Comparison of ENCODE assay signal across 8 cellular contexts in the genomic region with DNA sequence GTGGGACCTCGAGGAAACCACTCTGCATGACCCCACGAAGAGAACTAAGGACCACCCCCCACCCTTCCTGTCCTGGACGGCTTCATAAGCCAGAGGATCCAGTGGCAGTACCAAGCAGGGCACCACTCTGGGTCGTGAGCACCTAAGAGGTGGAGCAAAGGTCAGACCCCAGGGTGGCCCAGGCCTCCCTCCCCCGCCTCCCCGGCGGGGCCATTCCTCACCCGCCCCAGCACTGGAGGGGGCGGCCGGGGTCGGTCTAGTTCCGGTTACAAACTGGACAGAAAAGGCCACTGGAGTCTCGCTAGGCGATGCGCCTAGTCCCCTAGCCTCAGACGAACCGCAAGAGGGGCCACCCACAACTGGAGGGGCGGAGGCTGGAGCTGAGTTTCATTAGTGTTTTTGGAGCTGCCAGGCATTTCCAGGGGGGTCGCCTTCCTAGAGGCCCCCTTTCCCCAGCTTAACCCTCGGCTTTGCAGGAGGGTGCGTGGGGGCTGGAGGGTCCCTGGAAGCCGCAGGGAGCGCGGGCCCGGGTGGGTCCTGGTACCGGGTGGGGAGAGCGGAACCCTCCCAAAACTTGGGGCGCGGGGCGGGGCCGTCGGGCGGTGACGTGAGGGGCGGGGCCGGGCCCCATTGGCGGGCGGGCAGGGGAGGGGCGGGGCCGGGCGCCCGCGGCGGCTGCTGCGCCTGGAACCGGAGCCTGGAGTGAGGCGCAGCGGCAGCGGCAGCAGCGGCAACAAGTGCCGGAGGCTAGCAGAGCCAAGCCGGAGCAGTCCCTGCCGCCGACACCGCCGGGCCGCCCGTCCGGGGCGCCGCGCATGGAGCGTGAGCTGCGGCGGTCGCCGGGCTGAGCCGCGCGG. TPM values are rescaled to one million over a fixed set of nuclear protein-coding genes. Genes with fewer than 3 reads are reported as not detected.
DNase-seq lines count a peak whose midpoint lies in the region; ATAC-seq, FAIRE-seq and TF ChIP-seq lines count a peak whose summit lies in the region.

A gene with protein sequence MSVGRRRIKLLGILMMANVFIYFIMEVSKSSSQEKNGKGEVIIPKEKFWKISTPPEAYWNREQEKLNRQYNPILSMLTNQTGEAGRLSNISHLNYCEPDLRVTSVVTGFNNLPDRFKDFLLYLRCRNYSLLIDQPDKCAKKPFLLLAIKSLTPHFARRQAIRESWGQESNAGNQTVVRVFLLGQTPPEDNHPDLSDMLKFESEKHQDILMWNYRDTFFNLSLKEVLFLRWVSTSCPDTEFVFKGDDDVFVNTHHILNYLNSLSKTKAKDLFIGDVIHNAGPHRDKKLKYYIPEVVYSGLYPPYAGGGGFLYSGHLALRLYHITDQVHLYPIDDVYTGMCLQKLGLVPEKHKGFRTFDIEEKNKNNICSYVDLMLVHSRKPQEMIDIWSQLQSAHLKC (plus strand): TSS at position 695 of the 857 bp plus-strand sequence. CDS start 26,106 bp downstream, outside the sequence.

- CTCF ChIA-PET in activated CD8-positive, alpha-beta memory T cell treated with anti-CD3 and anti-CD28 coated beads, Interleukin-2, amount 10 ng/mL, durations not matched to agents 7 days and 5 days (lab: Charles Lee), result interaction anchor here (0.5 to 1.2 kb wide), 2 partner anchors 47 to 198 kb away, joined by 3 read pairs; no protein-coding TSS in a partner anchor
- CTCF ChIA-PET in H1 (lab: Charles Lee; ENCODE audit: partially characterized antibody), result interaction anchor here (0.6 to 1.2 kb wide), 2 partner anchors 12 to 102 kb away, joined by 3 read pairs; no protein-coding TSS in a partner anchor

- peaks cover 3% of the 10 kb centered on the region for H3K36me3 Mint-ChIP-seq in activated CD8-positive, alpha-beta memory T cell treated with anti-CD3 and anti-CD28 coated beads, Interleukin-2, amount 10 ng/mL, durations not matched to agents 7 days and 5 days

- no peaks in the 10 kb centered on the region for H3K36me3 ChIP-seq in H1 (ENCODE audit: control insufficient read depth in 2 of 4, insufficient read depth in 4 of 4, low read length in 3 of 4)
- no peaks in the 10 kb centered on the region for H3K36me3 ChIP-seq in mesenchymal stem cell (ENCODE audit: control insufficient read depth in 1 of 2, insufficient read depth in 2 of 2, low read depth in 1 of 2, low read length in 2 of 2)

- peak within 1 kb of the TSS; percentile 88 for H3K4ac ChIP-seq in H1 (replicated peaks; ENCODE audit: insufficient read length, low read depth, low read length)
- H3K4ac ChIP-seq in mesenchymal stem cell (ENCODE audit: low read depth in 1 of 2, low read length in 2 of 2), result peak within 1 kb of the TSS in 1 of 2 experiments; percentile 79

- H3K23me2 ChIP-seq in H1 (ENCODE audit: low read depth, low read length), result no peaks in the 10 kb centered on the region; the same call in 1 of the 2 replicates

- WGBS in H1 (ENCODE audit: extremely low coverage in 1 of 2, insufficient coverage in 1 of 2, insufficient read length in 1 of 2, insufficient replicate concordance in 2 of 2, low coverage in 1 of 2, low lambda C conversion rate in 2 of 2, missing lambda C conversion rate in 1 of 2), 2 experiments, result 11% methylated on average over 24 of the region's 70 CpGs; no CpG with 5 or more reads in 1 of the 2 experiments
- WGBS in mesenchymal stem cell, result 12% methylated on average over 29 of the region's 70 CpGs

- TF ChIP-seq POLR2A in H1 (IDR thresholded peaks at IDR 0.05; ENCODE audit: control extremely low read depth in 1 of 2, low read depth in 2 of 2, low read length in 2 of 2), result peak; percentile 65 to 74

- peak within 1 kb of the TSS; percentile 55; the same call in 1 of the 2 replicates for H2BK20ac ChIP-seq in H1 (ENCODE audit: low read length)

- POLR2A ChIA-PET in H1 (lab: Charles Lee; ENCODE audit: partially characterized antibody), result interaction anchor here (0.6 to 1.5 kb wide), 3 partner anchors 12 to 1858 kb away, joined by 3 read pairs; no protein-coding TSS in a partner anchor

- H3K18ac ChIP-seq in H1 (ENCODE audit: extremely low read depth, low read length) (peak within 1 kb of the TSS; percentile 85), mesenchymal stem cell (ENCODE audit: low read depth in 1 of 2, low read length in 2 of 2) (peak within 1 kb of the TSS; percentile 73 to 95)

- peak within 1 kb of the TSS; percentile 91 for H4K8ac ChIP-seq in H1 (ENCODE audit: extremely low read depth, insufficient read depth, low read length)
- H4K8ac ChIP-seq in mesenchymal stem cell (ENCODE audit: low read length), result peak within 1 kb of the TSS; percentile 87

- peaks cover 35% of the 10 kb centered on the region for H3K4me1 Mint-ChIP-seq in activated CD8-positive, alpha-beta memory T cell treated with anti-CD3 and anti-CD28 coated beads, Interleukin-2, amount 10 ng/mL, durations not matched to agents 7 days and 5 days

- no peak; a peak in 1 of 4 replicates for TF ChIP-seq RAD21 in H1 (IDR thresholded peaks at IDR 0.05 in 1 of 2, conservative IDR thresholded peaks at IDR 0.05 in 1 of 2; ENCODE audit: low read depth in 2 of 2, low read length in 2 of 2)

- peak within 1 kb of the TSS; percentile 95 for H3K27ac Mint-ChIP-seq in activated CD8-positive, alpha-beta memory T cell treated with anti-CD3 and anti-CD28 coated beads, Interleukin-2, amount 10 ng/mL, durations not matched to agents 7 days and 5 days

- TF ChIP-seq EP300 in H1 (IDR thresholded peaks at IDR 0.05; ENCODE audit: borderline replicate concordance in 1 of 2, low read depth in 2 of 2, low read length in 2 of 2), result no peak

- peaks cover 35 to 43% of the 10 kb centered on the region in 2 experiments for H3K79me2 ChIP-seq in H1 (ENCODE audit: control insufficient read depth in 1 of 2, insufficient read depth in 2 of 2, low read length in 2 of 2)

- H3K4me3 ChIP-seq in AG09309 (ENCODE audit: control insufficient read depth, low read depth, low read length) (peak within 1 kb of the TSS; percentile 90), H1 (ENCODE audit: extremely low read depth in 1 of 4, insufficient read depth in 2 of 4, low read depth in 3 of 4, low read length in 4 of 4) (peak within 1 kb of the TSS; percentile 91 to 100 (median 95)), mesenchymal stem cell (ENCODE audit: insufficient read depth in 1 of 2, low read depth in 1 of 2, low read length in 2 of 2) (peak within 1 kb of the TSS; percentile 94 to 97)

- no peak within 1 kb of the TSS for H3K14ac ChIP-seq in H1 (ENCODE audit: insufficient read length)
- H3K14ac ChIP-seq in mesenchymal stem cell (ENCODE audit: low read length in 2 of 2), result peak within 1 kb of the TSS in 1 of 2 experiments; percentile 44

- H2AFZ ChIP-seq in H1 (ENCODE audit: low read length) (peak within 1 kb of the TSS; percentile 48; the same call in 1 of the 2 replicates), mesenchymal stem cell (ENCODE audit: low read depth, low read length) (peak within 1 kb of the TSS; percentile 78)

- H3K27me3 ChIP-seq in H1 (replicated peaks in 1 of 4; ENCODE audit: control insufficient read depth in 3 of 4, extremely low read depth in 1 of 4, insufficient read depth in 3 of 4, low read length in 3 of 4) (no peaks in the 10 kb centered on the region; a peak in 1 of 7 replicates), mesenchymal stem cell (ENCODE audit: control insufficient read depth in 1 of 2, insufficient read depth in 1 of 2, low read length in 2 of 2) (peaks cover 0 to 2% of the 10 kb centered on the region in 2 experiments)

- H2BK12ac ChIP-seq in H1 (ENCODE audit: low read depth, low read length) (peak within 1 kb of the TSS; percentile 14; the same call in 1 of the 2 replicates), mesenchymal stem cell (ENCODE audit: low read length in 2 of 2) (peak within 1 kb of the TSS in 1 of 2 experiments; percentile 55)

- no peak for TF ChIP-seq CTCF in AG09309 (IDR thresholded peaks at IDR 0.05; ENCODE audit: control insufficient read depth, insufficient read depth, low read depth, low read length, missing control alignments)
- TF ChIP-seq CTCF in H1 (IDR thresholded peaks at IDR 0.05; ENCODE audit: control extremely low read depth in 1 of 3, insufficient read depth in 1 of 3, low read depth in 1 of 3, low read length in 3 of 3), result no peak; a peak in 1 of 4 replicates

- no peak within 1 kb of the TSS for H4K91ac ChIP-seq in H1 (replicated peaks; ENCODE audit: insufficient read length, low read length)
- peak within 1 kb of the TSS; percentile 43 for H4K91ac ChIP-seq in mesenchymal stem cell (ENCODE audit: low read length)

- peak; percentile 53 for ATAC-seq in GM18868 (IDR thresholded peaks at IDR 0.05; ENCODE audit: unreplicated experiment)
- ATAC-seq in HG03108 (IDR thresholded peaks at IDR 0.05; ENCODE audit: unreplicated experiment), result peak; percentile 39
- ATAC-seq in activated CD8-positive, alpha-beta memory T cell treated with anti-CD3 and anti-CD28 coated beads, Interleukin-2, amount 10 ng/mL, durations not matched to agents 7 days and 5 days, result peak; percentile 74

- peak within 1 kb of the TSS; percentile 45 for H4K5ac ChIP-seq in H1 (ENCODE audit: insufficient read length, low read depth, low read length)

- H2AK5ac ChIP-seq in H1 (ENCODE audit: low read depth, low read length) (no peak within 1 kb of the TSS), mesenchymal stem cell (ENCODE audit: low read length, severe bottlenecking) (no peak within 1 kb of the TSS)

- peak within 1 kb of the TSS; percentile 52 for H3K56ac ChIP-seq in H1 (replicated peaks; ENCODE audit: insufficient read length, low read depth, low read length)

- H3K27ac ChIP-seq in H1 (ENCODE audit: low read depth, low read length), result peak within 1 kb of the TSS; percentile 74; the same call in 1 of the 2 replicates
- peak within 1 kb of the TSS; percentile 86 for H3K27ac ChIP-seq in mesenchymal stem cell (ENCODE audit: low read length, poor library complexity, severe bottlenecking)

- H3K79me1 ChIP-seq in H1 (ENCODE audit: low read depth, low read length) (no peaks in the 10 kb centered on the region), mesenchymal stem cell (replicated peaks; ENCODE audit: low read length, poor library complexity, severe bottlenecking) (no peaks in the 10 kb centered on the region)

- H2BK120ac ChIP-seq in H1 (replicated peaks; ENCODE audit: low read depth, low read length), result no peak within 1 kb of the TSS
- peak within 1 kb of the TSS; percentile 42 for H2BK120ac ChIP-seq in mesenchymal stem cell (ENCODE audit: low read depth, low read length)

- peak within 1 kb of the TSS; percentile 65; the same call in 1 of the 2 replicates for H2BK15ac ChIP-seq in H1 (ENCODE audit: low read length)
- peak within 1 kb of the TSS; percentile 91 for H2BK15ac ChIP-seq in mesenchymal stem cell (ENCODE audit: low read depth, poor library complexity, severe bottlenecking)

- H3K9me3 ChIP-seq in H1 (ENCODE audit: insufficient read depth in 2 of 2, low read depth in 1 of 2, low read length in 1 of 2) (no peaks in the 10 kb centered on the region), mesenchymal stem cell (ENCODE audit: control insufficient read depth, low read length) (no peaks in the 10 kb centered on the region)

- no peaks in the 10 kb centered on the region for H3K9me3 Mint-ChIP-seq in activated CD8-positive, alpha-beta memory T cell treated with anti-CD3 and anti-CD28 coated beads, Interleukin-2, amount 10 ng/mL, durations not matched to agents 7 days and 5 days (ENCODE audit: low read depth)

- H3K4me2 ChIP-seq in H1 (ENCODE audit: insufficient read depth in 1 of 2, low read depth in 2 of 2, low read length in 2 of 2), result peak within 1 kb of the TSS; percentile 43 to 78
- peak within 1 kb of the TSS; percentile 86 for H3K4me2 ChIP-seq in mesenchymal stem cell (ENCODE audit: low read length, poor library complexity, severe bottlenecking)

- no peak for FAIRE-seq in H1 (lab: Jason Lieb, UNC)

- no peak for DNase-seq in AG09309 (ENCODE audit: low read depth)
- peak; percentile 64 for DNase-seq in NK-92 treated with Interleukin-12 subunit alpha and Interleukin-12 subunit beta, amount 100 ng/mL, for 24 hours (lab: John Stamatoyannopoulos, UW)
- DNase-seq in activated CD8-positive, alpha-beta memory T cell treated with anti-CD3 and anti-CD28 coated beads, Interleukin-2, amount 10 ng/mL, durations not matched to agents 7 days and 5 days, result peak; percentile 87
- peak; percentile 36 to 91 for DNase-seq in H1 (ENCODE audit: low read depth in 1 of 2, low spot score in 2 of 2)
- peak; percentile 68 for DNase-seq in mesenchymal stem cell
- DNase-seq in stimulated activated CD8-positive, alpha-beta memory T cell treated with anti-CD3 and anti-CD28 coated beads, Interleukin-12 subunit alpha, Interleukin-12 subunit beta, amount 100 ng/mL, for 4 hours (ENCODE audit: low read depth), result peak; percentile 80

- peak within 1 kb of the TSS; percentile 65 to 85 (median 73) for H3K9ac ChIP-seq in H1 (replicated peaks in 1 of 4; ENCODE audit: extremely low read depth in 1 of 4, low read depth in 3 of 4, low read length in 3 of 4)
- peak within 1 kb of the TSS; percentile 91 for H3K9ac ChIP-seq in mesenchymal stem cell (ENCODE audit: low read length)

- H3K4me3 Mint-ChIP-seq in activated CD8-positive, alpha-beta memory T cell treated with anti-CD3 and anti-CD28 coated beads, Interleukin-2, amount 10 ng/mL, durations not matched to agents 7 days and 5 days, result peak within 1 kb of the TSS; percentile 76

- H2BK5ac ChIP-seq in H1 (ENCODE audit: low read depth, low read length) (peak within 1 kb of the TSS; percentile 72; the same call in 1 of the 2 replicates), mesenchymal stem cell (ENCODE audit: low read depth, low read length, poor library complexity, severe bottlenecking) (peak within 1 kb of the TSS; percentile 82)

- H3K23ac ChIP-seq in H1 (ENCODE audit: insufficient read length), result no peak within 1 kb of the TSS
- peak within 1 kb of the TSS in 1 of 2 experiments; percentile 47 for H3K23ac ChIP-seq in mesenchymal stem cell (ENCODE audit: low read length in 2 of 2)

- no peaks in the 10 kb centered on the region for H3K27me3 Mint-ChIP-seq in activated CD8-positive, alpha-beta memory T cell treated with anti-CD3 and anti-CD28 coated beads, Interleukin-2, amount 10 ng/mL, durations not matched to agents 7 days and 5 days

- H3K4me1 ChIP-seq in H1 (replicated peaks in 1 of 4; ENCODE audit: control insufficient read depth in 3 of 4, insufficient read depth in 4 of 4, low read length in 3 of 4), result peaks cover 4 to 19% (median 11%) of the 10 kb centered on the region in 4 experiments
- peaks cover 4% of the 10 kb centered on the region for H3K4me1 ChIP-seq in mesenchymal stem cell (ENCODE audit: control insufficient read depth, insufficient read depth, low read depth, low read length)

- H4K20me1 ChIP-seq in H1 (replicated peaks in 1 of 2; ENCODE audit: control insufficient read depth in 1 of 2, insufficient read depth in 2 of 2, low read length in 2 of 2), result peaks cover 15 to 18% of the 10 kb centered on the region in 2 experiments

RNA-seq across cellular contexts. Expression of the gene that starts here (rescaled TPM):
- 10 to 100 TPM; 32.5 to 43.1 TPM for total RNA-seq in activated CD8-positive, alpha-beta memory T cell treated with anti-CD3 and anti-CD28 coated beads, Interleukin-2, amount 10 ng/mL, durations not matched to agents 7 days and 5 days
- total RNA-seq in H1 (2021; fragmentation: NEBNext Ultra II Directional; extraction: Animal tissue kit (Norgen Biotek cat#: 25700)), result 40.8 and 41.3 TPM in 2 replicates
- polyA plus RNA-seq in H1 (2011; rRNA removed), result 17.6 and 20.1 TPM in 2 replicates
- polyA plus RNA-seq in H1 (2011; cell fraction: cytosol; rRNA removed), result 29.3 TPM
- polyA plus RNA-seq in H1 (2011; cell fraction: nucleus; rRNA removed), result 16.1 TPM
- 21.6 to 30.8 TPM (median 26.6 TPM) in 4 replicates for polyA plus RNA-seq in H1 (2012, experiment 1 of 2)
- polyA plus RNA-seq in H1 (2012, experiment 2 of 2), result 4.7 TPM
- polyA plus RNA-seq in H1 (2013, experiment 1 of 2), result 46.9 TPM
- polyA plus RNA-seq in H1 (2013, experiment 2 of 2), result 54.5 TPM
- polyA minus RNA-seq in H1 (2011; rRNA and poly(A)+ RNA removed), result 55.2 TPM in 2 replicates
- 29.4 TPM for polyA minus RNA-seq in H1 (2011; cell fraction: cytosol; rRNA and poly(A)+ RNA removed)
- 28.5 TPM for polyA minus RNA-seq in H1 (2011; cell fraction: nucleus; rRNA and poly(A)+ RNA removed)
- 22.1 TPM for polyA plus RNA-seq in mesenchymal stem cell (2013, experiment 1 of 2)
- 24.1 TPM for polyA plus RNA-seq in mesenchymal stem cell (2013, experiment 2 of 2)
